In the genomic region with DNA sequence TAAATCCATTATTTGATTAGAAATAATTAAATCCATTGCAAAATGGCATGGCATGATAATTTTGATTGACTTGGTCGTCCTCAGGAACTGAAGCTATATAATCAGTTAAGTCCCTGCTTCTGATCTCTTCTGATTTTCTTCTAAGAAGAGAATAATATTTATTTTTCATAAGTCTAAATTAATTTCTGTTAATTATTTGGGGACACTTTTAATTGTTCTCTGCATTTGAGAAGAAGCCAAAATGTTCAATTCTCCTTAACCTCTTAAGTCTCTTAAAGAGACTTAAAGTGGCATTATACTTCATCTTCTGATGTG, we compare ENCODE assay signal across 12 cellular contexts.
DNase-seq lines count a peak whose midpoint lies in the region; FAIRE-seq and TF ChIP-seq lines count a peak whose summit lies in the region.
"Had no signal": no experiment of that assay in that cellular context is flagged by ENCODE, and none has a peak within 500 bp of the region (broad histone marks: within the 10 kb centered on the region; RNA-seq: fewer than 3 reads in every experiment).

No MANE protein-coding gene starts in this region.

- BruUV-seq in PC-9 (replicated peaks; lab: Mats Ljungman, UMichigan), result no TSS peak

- H3K36me3 ChIP-seq in PC-9 (ENCODE audit: low read depth) (no peaks in the 10 kb centered on the region), keratinocyte (ENCODE audit: control insufficient read depth in 2 of 2, extremely low read depth in 1 of 2, insufficient read depth in 2 of 2, low read length in 2 of 2) (no peaks in the 10 kb centered on the region), skeletal muscle satellite cell (ENCODE audit: insufficient read depth, low read length) (no peaks in the 10 kb centered on the region), esophagus muscularis mucosa (no peaks in the 10 kb centered on the region)

- dilution Hi-C loops in keratinocyte (cut with MboI; ENCODE audit: extremely low pct_ligation_motif_present, low sequenced_read_pairs), result no loop called here

- no peak overlapping the region for H3K9ac ChIP-seq in keratinocyte (ENCODE audit: control insufficient read depth, extremely low read depth, insufficient read depth, low read length)
- H3K9ac ChIP-seq in skeletal muscle satellite cell (ENCODE audit: low read depth, low read length), result peak overlapping the region; percentile 55

- 0 out of 2 replicates have a peak overlapping the region, but pooled peaks have one; percentile 27 for H3K4me2 ChIP-seq in PC-9
- H3K4me2 ChIP-seq in keratinocyte (ENCODE audit: control insufficient read depth, extremely low read depth, insufficient read depth, low read depth, low read length), result peak overlapping the region; percentile 61
- peak overlapping the region; percentile 57 for H3K4me2 ChIP-seq in skeletal muscle satellite cell (ENCODE audit: low read length)

- POLR2A ChIA-PET in PC-9 (lab: Charles Lee; ENCODE audit: unreplicated experiment), result interaction anchor here (0.6 to 1.1 kb wide), 3 partner anchors 66 to 1621 kb away, joined by 3 to 5 read pairs (median 4); no protein-coding TSS in a partner anchor

- peak; percentile 73 for DNase-seq in DMS79 treated with DMSO at 0.1 percent for 48 hours (lab: John Stamatoyannopoulos, UW)
- no peak for DNase-seq in DMS79 (lab: John Stamatoyannopoulos, UW)
- DNase-seq in PC-9, result no peak
- no peak for DNase-seq in keratinocyte (ENCODE audit: low read depth, low spot score)
- DNase-seq in GM19239 (ENCODE audit: insufficient read length, low spot score), result no peak
- DNase-seq in mucosa of gallbladder (ENCODE audit: low spot score), result no peak
- DNase-seq in esophagus muscularis mucosa (ENCODE audit: extremely low spot score), result no peak
- DNase-seq: 8988T, aorta, MV-4-11, NCI-H524 treated with DMSO at 0.1 percent for 48 hours had no signal

- 0 out of 2 replicates have a peak, but pooled peaks cover 3% of the 10 kb centered on the region for H3K9me3 ChIP-seq in PC-9 (ENCODE audit: insufficient read depth, low read depth)
- no peaks in the 10 kb centered on the region for H3K9me3 ChIP-seq in keratinocyte (ENCODE audit: control insufficient read depth, low read depth, low read length)
- H3K9me3 ChIP-seq in skeletal muscle satellite cell (replicated peaks; ENCODE audit: low read length), result no peaks in the 10 kb centered on the region
- no peaks in the 10 kb centered on the region for H3K9me3 ChIP-seq in esophagus muscularis mucosa

- H3K4me1 ChIP-seq in PC-9 (replicated peaks; ENCODE audit: insufficient read depth), result peaks cover 14% of the 10 kb centered on the region
- H3K4me1 ChIP-seq in keratinocyte (ENCODE audit: control insufficient read depth, extremely low read depth, insufficient read depth, low read length), result peaks cover 25% of the 10 kb centered on the region
- peaks cover 42% of the 10 kb centered on the region for H3K4me1 ChIP-seq in skeletal muscle satellite cell (ENCODE audit: control insufficient read depth, insufficient read depth, low read length)
- peaks cover 11 to 26% (median 21%) of the 10 kb centered on the region in 4 donors for H3K4me1 ChIP-seq in esophagus muscularis mucosa

- intact Hi-C loops in PC-9 (cut with micrococcal nuclease; ENCODE audit: unreplicated experiment) (loop anchor here (1.0 kb wide), 1 partner anchor 79 kb away; no protein-coding TSS in a partner anchor), esophagus muscularis mucosa (cut with DNase I) (loop anchor here (10.0 kb wide), 1 partner anchor 73 kb away; no protein-coding TSS in a partner anchor)

- H3K27me3 ChIP-seq in PC-9 (ENCODE audit: insufficient read depth, low read depth) (no peaks in the 10 kb centered on the region), keratinocyte (ENCODE audit: control insufficient read depth, extremely low read depth, insufficient read depth, low read length) (no peaks in the 10 kb centered on the region), skeletal muscle satellite cell (ENCODE audit: control insufficient read depth, insufficient read depth, low read length) (no peaks in the 10 kb centered on the region), esophagus muscularis mucosa (no peaks in the 10 kb centered on the region)

- FAIRE-seq in keratinocyte (lab: Jason Lieb, UNC), result no peak
- no peak for FAIRE-seq in GM19239 (lab: Jason Lieb, UNC)

- CTCF ChIA-PET in PC-9 (lab: Charles Lee), result interaction anchor here (0.7 to 1.0 kb wide), 4 partner anchors 11 to 333 kb away, joined by 3 to 4 read pairs (median 3); no protein-coding TSS in a partner anchor

- TF ChIP-seq EP300 in esophagus muscularis mucosa (IDR thresholded peaks at IDR 0.05), result no peak

- H3K79me2 ChIP-seq in PC-9 (ENCODE audit: low read depth) (no peaks in the 10 kb centered on the region), keratinocyte (ENCODE audit: control insufficient read depth, insufficient read depth, low read length) (no peaks in the 10 kb centered on the region)

- no peak overlapping the region for H3K4me3 ChIP-seq in PC-9
- peak overlapping the region in 1 of 3 experiments; percentile 56 for H3K4me3 ChIP-seq in keratinocyte (ENCODE audit: control insufficient read depth in 2 of 3, extremely low read depth in 1 of 3, insufficient read depth in 2 of 3, low read depth in 1 of 3, low read length in 3 of 3)
- no peak overlapping the region for H3K4me3 ChIP-seq in skeletal muscle satellite cell (ENCODE audit: low read length)
- peak overlapping the region in 2 of 4 donors; percentile 4 to 8 for H3K4me3 ChIP-seq in esophagus muscularis mucosa

- H3F3A ChIP-seq in PC-9 (ENCODE audit: insufficient read depth, low read depth), result no peaks in the 10 kb centered on the region

- H3K9me2 ChIP-seq in PC-9 (ENCODE audit: insufficient read depth), result no peaks in the 10 kb centered on the region

- TF ChIP-seq CTCF in PC-9 (conservative IDR thresholded peaks at IDR 0.05) (peak; percentile 54; the same call in 1 of the 2 replicates), keratinocyte (optimal IDR thresholded peaks at IDR 0.05 in 1 of 3, IDR thresholded peaks at IDR 0.05 in 1 of 3, conservative IDR thresholded peaks at IDR 0.05 in 1 of 3; ENCODE audit: extremely low read depth in 1 of 3, insufficient read depth in 2 of 3, low read length in 3 of 3) (no peak), esophagus muscularis mucosa (IDR thresholded peaks at IDR 0.05) (no peak)

- no peak for TF ChIP-seq POLR2A in esophagus muscularis mucosa (IDR thresholded peaks at IDR 0.05; ENCODE audit: low read depth)

- 24% methylated on average over 1 of the region's 1 CpG for WGBS in esophagus muscularis mucosa

- H3K27ac ChIP-seq in PC-9, result no peak overlapping the region
- no peak overlapping the region for H3K27ac ChIP-seq in keratinocyte (ENCODE audit: control insufficient read depth, insufficient read depth, low read length)
- no peak overlapping the region for H3K27ac ChIP-seq in esophagus muscularis mucosa (replicated peaks in 1 of 4)

- no peak overlapping the region for H2AFZ ChIP-seq in PC-9
- no peak overlapping the region for H2AFZ ChIP-seq in keratinocyte (ENCODE audit: control insufficient read depth, low read length)

- H4K20me1 ChIP-seq in PC-9 (ENCODE audit: insufficient read depth) (no peaks in the 10 kb centered on the region), keratinocyte (ENCODE audit: control insufficient read depth, extremely low read depth, insufficient read depth, low read length) (no peaks in the 10 kb centered on the region)

- no peaks in the 10 kb centered on the region for H3K9me1 ChIP-seq in keratinocyte (ENCODE audit: control insufficient read depth, extremely low read depth, insufficient read depth, low read length)
